18 cellular contexts compared by ENCODE assay signal in genomic region chr6:170444056-170444505, GRCh38.
DNase-seq lines count a peak whose midpoint lies in the region; ATAC-seq and TF ChIP-seq lines count a peak whose summit lies in the region.
"Had no signal": no experiment of that assay in that cellular context is flagged by ENCODE, and none has a peak within 500 bp of the region (broad histone marks: within the 10 kb centered on the region; RNA-seq: fewer than 3 reads in every experiment).

No MANE protein-coding gene starts in this region.

- no peaks in the 10 kb centered on the region for H3K9me3 ChIP-seq in SK-N-SH
- no peaks in the 10 kb centered on the region for H3K9me3 ChIP-seq in upper lobe of right lung
- H3K9me3 ChIP-seq: A549; BLaER1 treated with 17β-estradiol and CSF1 and Interleukin-3, amounts not matched to agents 10 nM and 100 nM; left ventricle myocardium inferior; right lobe of liver had no signal

- TF ChIP-seq CTCF in SK-N-SH (IDR thresholded peaks at IDR 0.05) (no peak), natural killer cell (IDR thresholded peaks at IDR 0.05) (no peak), upper lobe of right lung (IDR thresholded peaks at IDR 0.05) (no peak)

- H3K27me3 ChIP-seq in SK-N-SH (ENCODE audit: insufficient read depth), result no peaks in the 10 kb centered on the region
- H3K27me3 ChIP-seq in upper lobe of right lung, result no peaks in the 10 kb centered on the region
- H3K27me3 ChIP-seq: BLaER1 treated with 17β-estradiol and CSF1 and Interleukin-3, amounts not matched to agents 10 nM and 100 nM; cardiac muscle cell; right lobe of liver had no signal

- no peaks in the 10 kb centered on the region for H3K36me3 Mint-ChIP-seq in natural killer cell

- H3K4me1 Mint-ChIP-seq in natural killer cell, result peaks cover 79% of the 10 kb centered on the region in 2 donors

- H3K27ac ChIP-seq in SK-N-SH (ENCODE audit: low read depth in 2 of 2, low read length in 1 of 2), result no peak overlapping the region
- H3K27ac ChIP-seq in upper lobe of right lung, result no peak overlapping the region
- H3K27ac ChIP-seq: A549; BLaER1 treated with 17β-estradiol and CSF1 and Interleukin-3, amounts not matched to agents 10 nM and 100 nM; cardiac muscle cell; left ventricle myocardium inferior; right lobe of liver had no signal

- H2AFZ ChIP-seq in SK-N-SH (ENCODE audit: low read depth), result no peak overlapping the region

- no peaks in the 10 kb centered on the region for H3K27me3 Mint-ChIP-seq in natural killer cell (ENCODE audit: low read depth in 2 of 2)

- peak overlapping the region; percentile 55 for H3K4me3 Mint-ChIP-seq in natural killer cell
- H3K4me3 Mint-ChIP-seq: activated CD8-positive, alpha-beta T cell treated with anti-CD3 and anti-CD28 coated beads, Interleukin-2, amount 10 ng/mL, durations not matched to agents 7 days and 5 days had no signal

- CTCF ChIA-PET in SK-N-SH (lab: Yijun Ruan, JAX), result no interaction called here

- H3K9me2 ChIP-seq in SK-N-SH, result no peaks in the 10 kb centered on the region

- no peak for TF ChIP-seq EP300 in SK-N-SH (IDR thresholded peaks at IDR 0.05; ENCODE audit: borderline replicate concordance in 1 of 2, low read depth in 1 of 2, low read length in 1 of 2)

- peaks cover 11 to 15% of the 10 kb centered on the region in 2 experiments; a peak in 2 of 4 replicates for H3K4me1 ChIP-seq in SK-N-SH (ENCODE audit: control insufficient read depth in 1 of 2, insufficient read depth in 2 of 2, low read depth in 1 of 2, low read length in 1 of 2)
- no peaks in the 10 kb centered on the region for H3K4me1 ChIP-seq in upper lobe of right lung
- H3K4me1 ChIP-seq: A549, right lobe of liver had no signal

- no peaks in the 10 kb centered on the region for H3K36me3 ChIP-seq in SK-N-SH (replicated peaks in 1 of 2; ENCODE audit: control insufficient read depth in 1 of 2, insufficient read depth in 2 of 2, low read length in 1 of 2)
- H3K36me3 ChIP-seq in upper lobe of right lung, result no peaks in the 10 kb centered on the region
- H3K36me3 ChIP-seq: BLaER1 treated with 17β-estradiol and CSF1 and Interleukin-3, amounts not matched to agents 10 nM and 100 nM; cardiac muscle cell; left ventricle myocardium inferior; right lobe of liver had no signal

- H3K9ac ChIP-seq in SK-N-SH, result no peak overlapping the region
- H3K9ac ChIP-seq: BLaER1 treated with 17β-estradiol and CSF1 and Interleukin-3, amounts not matched to agents 10 nM and 100 nM had no signal

- WGBS in SK-N-SH (ENCODE audit: low lambda C conversion rate), result 82% methylated on average over 10 of the region's 15 CpGs

- DNase-seq in SK-N-SH (peak; percentile 8), NCI-H510A treated with DMSO at 0.1 percent for 48 hours (lab: John Stamatoyannopoulos, UW) (peak; percentile 72), natural killer cell (peak; percentile 80), upper lobe of right lung (peak; percentile 68), amygdala (lab: John Stamatoyannopoulos, UW) (no peak), left ventricle myocardium superior (no peak)
- DNase-seq: activated CD8-positive, alpha-beta T cell treated with anti-CD3 and anti-CD28 coated beads, Interleukin-2, amount 10 ng/mL, durations not matched to agents 7 days and 5 days; effector CD4-positive, alpha-beta T cell; Kasumi-1; left ventricle myocardium inferior; occipital lobe; PC-3; right lobe of liver had no signal

- ATAC-seq in SK-N-SH treated with all-trans-retinoic acid at 6 μM for 48 hours (no peak), natural killer cell (peak; percentile 85 to 91 (median 91)), upper lobe of right lung (peak; percentile 62), left ventricle myocardium superior (no peak), HG02798 (IDR thresholded peaks at IDR 0.05; ENCODE audit: poor library complexity, unreplicated experiment) (no peak)
- ATAC-seq: activated CD8-positive, alpha-beta T cell treated with anti-CD3 and anti-CD28 coated beads, Interleukin-2, amount 10 ng/mL, durations not matched to agents 7 days and 5 days; PC-3 had no signal

- no peaks in the 10 kb centered on the region for H3K79me2 ChIP-seq in SK-N-SH (ENCODE audit: insufficient read depth)

- intact Hi-C loops in natural killer cell (cut with micrococcal nuclease) (loop anchor here (1.0 to 5.0 kb wide), 5 partner anchors 20 to 637 kb away; partner anchors contain the start of gene FAM120B), upper lobe of right lung (cut with DNase I) (no loop called here), left ventricle myocardium superior (cut with micrococcal nuclease) (no loop called here)

- no peaks in the 10 kb centered on the region for H3K9me3 Mint-ChIP-seq in natural killer cell

- H3K27ac Mint-ChIP-seq in natural killer cell, result peak overlapping the region; percentile 86 to 95
- H3K27ac Mint-ChIP-seq: activated CD8-positive, alpha-beta T cell treated with anti-CD3 and anti-CD28 coated beads, Interleukin-2, amount 10 ng/mL, durations not matched to agents 7 days and 5 days had no signal

- no peaks in the 10 kb centered on the region for H4K20me1 ChIP-seq in SK-N-SH (ENCODE audit: insufficient read depth)

- no peaks in the 10 kb centered on the region for H3F3A ChIP-seq in SK-N-SH (replicated peaks; ENCODE audit: insufficient read depth)

- no peak for TF ChIP-seq RAD21 in SK-N-SH (IDR thresholded peaks at IDR 0.05; ENCODE audit: low read length)

- H3K4me2 ChIP-seq in SK-N-SH, result no peak overlapping the region
- H3K4me2 ChIP-seq: A549; BLaER1 treated with 17β-estradiol and CSF1 and Interleukin-3, amounts not matched to agents 10 nM and 100 nM had no signal

- POLR2A ChIA-PET in SK-N-SH (lab: Yijun Ruan, JAX), result no interaction called here

- H3K4me3 ChIP-seq in SK-N-SH (ENCODE audit: low read depth in 2 of 2, low read length in 1 of 2), result no peak overlapping the region
- no peak overlapping the region for H3K4me3 ChIP-seq in upper lobe of right lung
- H3K4me3 ChIP-seq: A549; BLaER1 treated with 17β-estradiol and CSF1 and Interleukin-3, amounts not matched to agents 10 nM and 100 nM; cardiac muscle cell; left ventricle myocardium inferior; right lobe of liver had no signal

TF ChIP-seq in SK-N-SH, 30 proteins besides CTCF, POLR2A, EP300 and RAD21:
- TF ChIP-seq SIN3A (IDR thresholded peaks at IDR 0.05; ENCODE audit: borderline replicate concordance, low read depth, low read length) (no peak), RCOR1 (IDR thresholded peaks at IDR 0.05; ENCODE audit: low read length) (no peak), FOXM1 (IDR thresholded peaks at IDR 0.05; ENCODE audit: low read depth) (no peak), RXRA (IDR thresholded peaks at IDR 0.05; ENCODE audit: borderline replicate concordance, low read depth) (no peak)

TF ChIP-seq in SK-N-SH treated with all-trans-retinoic acid at 6 μM for 48 hours, 23 proteins besides CTCF, POLR2A, EP300 and RAD21 (continues in another document):
- TF ChIP-seq TCF4 (CRISPR knock-in tag; IDR thresholded peaks at IDR 0.05; ENCODE audit: borderline replicate concordance) (no peak), POU6F1 (CRISPR knock-in tag; IDR thresholded peaks at IDR 0.05; ENCODE audit: borderline replicate concordance, low read depth) (no peak), BACH2 (CRISPR knock-in tag; IDR thresholded peaks at IDR 0.05; ENCODE audit: borderline replicate concordance) (no peak), OSR1 (CRISPR knock-in tag; IDR thresholded peaks at IDR 0.05) (no peak), TSHZ2 (CRISPR knock-in tag; IDR thresholded peaks at IDR 0.05) (no peak)

Comparison
In these comparisons a context has a peak if more than half of its experiments do, and no peak if none do; other contexts are left out.
1. DNase-seq: peak in SK-N-SH (single experiment), NCI-H510A treated with DMSO at 0.1 percent for 48 hours (single experiment), natural killer cell (single experiment) and upper lobe of right lung (single experiment); none in amygdala (0 of 56) and left ventricle myocardium superior (single experiment).
2. ATAC-seq: peak in natural killer cell (3 of 3) and upper lobe of right lung (single experiment); none in SK-N-SH treated with all-trans-retinoic acid at 6 μM for 48 hours (single experiment), left ventricle myocardium superior (single experiment) and HG02798 (single experiment).